In genomic region chr17:81097943-81098308, GRCh38 we compare ENCODE assay signal across 9 cellular contexts.
DNase-seq lines count a peak whose midpoint lies in the region; ATAC-seq and TF ChIP-seq lines count a peak whose summit lies in the region.
"Had no signal": no experiment of that assay in that cellular context is flagged by ENCODE, and none has a peak within 500 bp of the region (broad histone marks: within the 10 kb centered on the region; RNA-seq: fewer than 3 reads in every experiment).

No MANE protein-coding gene starts in this region.

- POLR2A ChIA-PET in A673 (lab: Charles Lee; ENCODE audit: low non-redundant PET): no interaction called here
- POLR2A ChIA-PET in CD4-positive, alpha-beta T cell (lab: Charles Lee): no interaction called here

- H3K36me3 ChIP-seq in A673 (ENCODE audit: insufficient read depth, low read length, poor library complexity, severe bottlenecking) (peaks cover 7% of the 10 kb centered on the region), mucosa of descending colon (ENCODE audit: low read depth) (no peaks in the 10 kb centered on the region)

- ATAC-seq in mucosa of descending colon (no peak), GM18519 (IDR thresholded peaks at IDR 0.05; ENCODE audit: low FRiP score, unreplicated experiment) (no peak)
- no peak for ATAC-seq in CD4-positive, alpha-beta T cell (ENCODE audit: poor library complexity)

- H3K27ac Mint-ChIP-seq in CD4-positive, alpha-beta T cell: no peak overlapping the region

- peak overlapping the region; percentile 85 for H3K27ac ChIP-seq in A673 (ENCODE audit: low read depth, low read length, poor library complexity, severe bottlenecking)
- H3K27ac ChIP-seq in CD4-positive, alpha-beta T cell (ENCODE audit: low read depth, low read length): no peak overlapping the region

- in situ Hi-C loops in astrocyte of the spinal cord (cut with HindIII; ENCODE audit: low sequenced_read_pairs): no loop called here

- H3K36me3 Mint-ChIP-seq in CD4-positive, alpha-beta T cell (ENCODE audit: low read depth): no peaks in the 10 kb centered on the region

- no peaks in the 10 kb centered on the region for H3K9me3 Mint-ChIP-seq in CD4-positive, alpha-beta T cell

- no peak overlapping the region for H3K4me3 ChIP-seq in A673 (ENCODE audit: low read depth, low read length, poor library complexity, severe bottlenecking)
- H3K4me3 ChIP-seq in astrocyte of the spinal cord (ENCODE audit: low read depth, low read length): peak overlapping the region; percentile 20
- no peak overlapping the region for H3K4me3 ChIP-seq in mucosa of descending colon

- no peaks in the 10 kb centered on the region for H3K27me3 ChIP-seq in A673 (replicated peaks; ENCODE audit: insufficient read depth, low read depth, low read length, poor library complexity)
- H3K27me3 ChIP-seq in CD4-positive, alpha-beta T cell (ENCODE audit: control insufficient read depth, insufficient read depth, low read length): no peaks in the 10 kb centered on the region

- CTCF ChIA-PET in A673 (lab: Charles Lee): interaction anchor here (0.6 to 2.2 kb wide), 11 partner anchors 10 to 673 kb away, joined by 3 to 17 read pairs (median 4); partner anchors contain the start of gene CEP131
- CTCF ChIA-PET in CD4-positive, alpha-beta T cell (lab: Charles Lee): interaction anchor here (1.0 to 1.8 kb wide), 5 partner anchors 65 to 109 kb away, joined by 3 to 6 read pairs (median 3); no protein-coding TSS in a partner anchor

- TF ChIP-seq CTCF in A673 (conservative IDR thresholded peaks at IDR 0.05; ENCODE audit: low read depth, low read length) (no peak), astrocyte of the spinal cord (IDR thresholded peaks at IDR 0.05; ENCODE audit: low read depth, low read length) (no peak), mucosa of descending colon (IDR thresholded peaks at IDR 0.05) (no peak)
- TF ChIP-seq CTCF in CD4-positive, alpha-beta T cell (IDR thresholded peaks at IDR 0.05): no peak

- H3K4me1 ChIP-seq in A673 (ENCODE audit: insufficient read depth, low read length, poor library complexity, severe bottlenecking): peaks cover 46% of the 10 kb centered on the region
- H3K4me1 ChIP-seq in mucosa of descending colon (ENCODE audit: low read depth): peaks cover 31% of the 10 kb centered on the region

- no peak for DNase-seq in A673 (ENCODE audit: low spot score)
- peak; percentile 54 for DNase-seq in HPDE6-E6E7 (ENCODE audit: extremely low spot score)
- peak; percentile 32 for DNase-seq in astrocyte of the spinal cord (ENCODE audit: low read depth, low spot score)
- DNase-seq in mucosa of descending colon: peak in 2 of 3 donors; percentile 37 to 58
- DNase-seq in Ammon's horn (ENCODE audit: low spot score): no peak
- DNase-seq in CD4-positive, alpha-beta T cell: no peak
- DNase-seq in NCI-H2029 (lab: John Stamatoyannopoulos, UW): no peak
- DNase-seq: NCI-H2107 had no signal

- H3K9me3 ChIP-seq in A673 (ENCODE audit: low read depth, low read length, poor library complexity, severe bottlenecking) (no peaks in the 10 kb centered on the region), mucosa of descending colon (no peaks in the 10 kb centered on the region)
- H3K9me3 ChIP-seq in CD4-positive, alpha-beta T cell (ENCODE audit: control insufficient read depth, low read length): no peaks in the 10 kb centered on the region

- no TSS peak for BruUV-seq in A673 (replicated peaks; lab: Mats Ljungman, UMichigan)

- H3K4me1 Mint-ChIP-seq in CD4-positive, alpha-beta T cell (ENCODE audit: low read depth): peaks cover 30% of the 10 kb centered on the region

- intact Hi-C loops in A673 (cut with micrococcal nuclease; ENCODE audit: unreplicated experiment): loop anchor here (5.0 kb wide), 1 partner anchor 61 kb away; the partner anchor contains the start of gene BAIAP2
- intact Hi-C loops in mucosa of descending colon (cut with DNase I, micrococcal nuclease): no loop called here
- intact Hi-C loops in CD4-positive, alpha-beta T cell (cut with DNase I, micrococcal nuclease): no loop called here

- no peaks in the 10 kb centered on the region for H3K27me3 Mint-ChIP-seq in CD4-positive, alpha-beta T cell

- no peak overlapping the region for H3K4me3 Mint-ChIP-seq in CD4-positive, alpha-beta T cell

Comparison
In these comparisons a context has a peak if more than half of its experiments do, and no peak if none do; other contexts are left out.
1. DNase-seq: peak in HPDE6-E6E7 (single experiment), astrocyte of the spinal cord (single experiment) and mucosa of descending colon (2 of 3); none in A673 (single experiment), Ammon's horn (single experiment), CD4-positive, alpha-beta T cell (0 of 10) and NCI-H2029 (single experiment).